19 cellular contexts compared by ENCODE assay signal in the genomic region with DNA sequence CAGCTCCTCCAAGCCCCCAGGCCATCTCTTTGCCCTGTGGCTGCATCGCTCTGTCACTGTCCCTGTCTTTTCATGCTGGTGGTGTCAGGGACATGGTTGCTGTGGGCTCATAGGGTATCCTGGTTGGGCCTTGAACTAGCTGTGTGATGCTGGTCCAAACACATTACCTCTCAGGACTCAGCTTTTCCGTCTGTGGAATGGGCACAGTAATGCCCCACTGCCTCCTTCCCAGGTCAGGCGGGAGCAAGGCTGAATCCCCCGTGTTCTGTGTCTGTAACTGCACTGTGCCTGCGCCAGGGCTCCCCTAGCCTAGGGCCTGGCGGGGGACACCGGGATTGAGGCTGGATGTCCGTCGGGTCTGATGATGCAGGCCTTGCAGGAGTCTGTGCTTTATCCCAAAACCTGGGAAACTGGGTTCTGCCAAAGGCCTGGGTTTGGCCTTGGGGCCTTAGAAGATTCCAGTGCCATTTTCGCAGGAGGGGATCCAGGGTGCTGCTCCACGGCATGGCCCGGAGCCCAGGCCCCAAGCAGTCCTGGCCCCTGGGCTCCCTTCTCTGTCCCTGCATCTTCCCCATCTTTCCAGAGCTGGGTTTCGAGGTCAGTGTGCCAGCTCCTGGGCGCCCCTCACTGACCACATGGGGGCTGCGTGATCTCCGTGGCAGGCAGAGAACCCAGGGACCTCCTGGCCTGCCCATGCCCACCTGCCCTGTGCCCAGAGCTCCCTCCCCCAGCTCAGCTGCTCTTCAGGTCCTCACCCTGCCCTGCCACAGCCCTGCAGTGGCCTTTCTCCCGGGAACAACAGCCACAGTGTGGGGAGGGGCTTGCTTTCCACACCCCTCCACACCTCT. TPM values are rescaled to one million over a fixed set of nuclear protein-coding genes. Genes with fewer than 3 reads are reported as not detected.
DNase-seq lines count a peak whose midpoint lies in the region; ATAC-seq, FAIRE-seq and TF ChIP-seq lines count a peak whose summit lies in the region.
"Had no signal": no experiment of that assay in that cellular context is flagged by ENCODE, and none has a peak within 500 bp of the region (broad histone marks: within the 10 kb centered on the region; RNA-seq: fewer than 3 reads in every experiment).

No MANE protein-coding gene starts in this region.

- CTCF ChIA-PET in HepG2 (lab: Yijun Ruan, JAX; ENCODE audit: low intra/inter-chr PET ratio, low total read pairs), result no interaction called here

- no peak overlapping the region for H3K4ac ChIP-seq in trophoblast cell (ENCODE audit: low read depth, low read length)

- no peak overlapping the region for H4K12ac ChIP-seq in trophoblast cell (ENCODE audit: low read depth, low read length)

- H2BK5ac ChIP-seq in trophoblast cell (ENCODE audit: low read depth, low read length, poor library complexity), result no peak overlapping the region

- WGBS in HepG2 (ENCODE audit: low lambda C conversion rate), result 45% methylated on average over 2 of the region's 17 CpGs
- WGBS in trophoblast cell (ENCODE audit: extremely low coverage, insufficient coverage, insufficient read length), result no CpG with 5 or more reads among the region's 17 CpGs

- H3K4me3 ChIP-seq in WERI-Rb-1 (ENCODE audit: low read depth, low read length), result no peak overlapping the region
- no peak overlapping the region for H3K4me3 ChIP-seq in HepG2 (replicated peaks in 1 of 3; ENCODE audit: insufficient read depth in 1 of 3, low read depth in 2 of 3, low read length in 3 of 3)
- H3K4me3 ChIP-seq in trophoblast cell (ENCODE audit: low read depth, low read length), result no peak overlapping the region
- H3K4me3 ChIP-seq: GM23248 had no signal

- H2AK5ac ChIP-seq in trophoblast cell (ENCODE audit: low read length), result no peak overlapping the region

- BruUV-seq in HepG2 (replicated peaks; lab: Mats Ljungman, UMichigan), result no TSS peak

- TF ChIP-seq RAD21 in HepG2 (CRISPR knock-in tag; IDR thresholded peaks at IDR 0.05), result no peak

- no peaks in the 10 kb centered on the region for H4K20me1 ChIP-seq in HepG2 (ENCODE audit: insufficient read depth, low read length)

- H3K18ac ChIP-seq in trophoblast cell (ENCODE audit: low read length), result no peak overlapping the region

- H3K79me2 ChIP-seq in HepG2 (ENCODE audit: insufficient read depth, low read length) (no peaks in the 10 kb centered on the region), trophoblast cell (ENCODE audit: control insufficient read depth, insufficient read depth, low read length, poor library complexity) (no peaks in the 10 kb centered on the region)

- H3K4me1 ChIP-seq in HepG2 (ENCODE audit: insufficient read depth, low read length), result peaks cover 20% of the 10 kb centered on the region
- H3K4me1 ChIP-seq in trophoblast cell (ENCODE audit: control insufficient read depth in 1 of 2, insufficient read depth in 2 of 2, low read length in 2 of 2), result peaks cover 5% of the 10 kb centered on the region in 2 experiments

- no peak overlapping the region for H2BK12ac ChIP-seq in trophoblast cell (ENCODE audit: low read length)

- H4K8ac ChIP-seq in trophoblast cell (ENCODE audit: low read depth, low read length), result no peak overlapping the region

- H3K27ac ChIP-seq in WERI-Rb-1 (peak overlapping the region; percentile 53; the same call in 1 of the 2 replicates), HepG2 (ENCODE audit: extremely low read length, insufficient read depth, low read length) (no peak overlapping the region), trophoblast cell (ENCODE audit: low read depth, low read length) (no peak overlapping the region)
- H3K27ac ChIP-seq: GM23248 had no signal

- H3K4me2 ChIP-seq in HepG2 (ENCODE audit: low read depth, low read length), result no peak overlapping the region
- no peak overlapping the region for H3K4me2 ChIP-seq in trophoblast cell (ENCODE audit: low read length)

- H2AFZ ChIP-seq in HepG2 (ENCODE audit: low read length) (no peak overlapping the region), trophoblast cell (ENCODE audit: insufficient read depth, low read length, poor library complexity) (no peak overlapping the region)
- H2AFZ ChIP-seq: GM23248 had no signal

- H4K91ac ChIP-seq in trophoblast cell (ENCODE audit: low read depth, low read length), result no peak overlapping the region

- no peaks in the 10 kb centered on the region for H3K27me3 ChIP-seq in WERI-Rb-1 (ENCODE audit: insufficient read depth, low read depth, severe bottlenecking)
- peaks cover 5 to 11% of the 10 kb centered on the region in 2 experiments; a peak in 3 of 5 replicates for H3K27me3 ChIP-seq in HepG2 (ENCODE audit: control insufficient read depth in 1 of 2, insufficient read depth in 2 of 2, low read length in 2 of 2)
- no peaks in the 10 kb centered on the region for H3K27me3 ChIP-seq in trophoblast cell (ENCODE audit: insufficient read depth, low read length)

- H3K23ac ChIP-seq in trophoblast cell (ENCODE audit: low read length), result no peak overlapping the region

- H3K9ac ChIP-seq in HepG2 (ENCODE audit: insufficient read depth, low read depth, low read length) (no peak overlapping the region), trophoblast cell (ENCODE audit: low read length) (no peak overlapping the region)
- H3K9ac ChIP-seq: GM23248 had no signal

- no peaks in the 10 kb centered on the region for H3K79me1 ChIP-seq in trophoblast cell (ENCODE audit: low read length)

- intact Hi-C loops in HepG2 (cut with micrococcal nuclease; ENCODE audit: unreplicated experiment), result loop anchor here (10.0 kb wide), 1 partner anchor 165 kb away; the partner anchor contains the start of gene CERK

- no peak for FAIRE-seq in HepG2 (lab: Jason Lieb, UNC)
- FAIRE-seq: GM19239, HTR-8/SVneo had no signal

- in situ Hi-C loops in HepG2 (cut with HindIII; ENCODE audit: extremely low pct_ligation_motif_present, low pct_unique_long_range_greater_than_20kb), result loop anchor here (25.0 kb wide), 1 partner anchor 92 kb away; no protein-coding TSS in a partner anchor

- TF ChIP-seq EP300 in HepG2 (IDR thresholded peaks at IDR 0.05; ENCODE audit: low read depth in 2 of 2, low read length in 2 of 2), result no peak
- TF ChIP-seq EP300 in HepG2 (CRISPR knock-in tag; IDR thresholded peaks at IDR 0.05; ENCODE audit: borderline replicate concordance), result no peak

- 0 out of 2 replicates have a peak, but pooled peaks have one; percentile 9 for TF ChIP-seq CTCF in WERI-Rb-1 (IDR thresholded peaks at IDR 0.05; ENCODE audit: low read depth, low read length)
- TF ChIP-seq CTCF in HepG2 (CRISPR knock-in tag; IDR thresholded peaks at IDR 0.05), result peak; percentile 27; the same call in 1 of the 2 replicates

- no peaks in the 10 kb centered on the region for H3K36me3 ChIP-seq in WERI-Rb-1
- H3K36me3 ChIP-seq in HepG2 (replicated peaks in 1 of 2; ENCODE audit: control insufficient read depth in 1 of 2, insufficient read depth in 2 of 2, low read length in 2 of 2), result no peaks in the 10 kb centered on the region
- H3K36me3 ChIP-seq in trophoblast cell (ENCODE audit: control insufficient read depth in 1 of 2, insufficient read depth in 2 of 2, low read length in 2 of 2), result no peaks in the 10 kb centered on the region

- TF ChIP-seq POLR2A in HepG2 (IDR thresholded peaks at IDR 0.05; ENCODE audit: insufficient read depth in 1 of 2, low read depth in 2 of 2, low read length in 2 of 2), result no peak

- DNase-seq in activated naive CD4-positive, alpha-beta T cell treated with anti-CD3 and anti-CD28 coated beads, Interleukin-2, amount 50 U/mL, for 16 hours, result peak; percentile 7
- DNase-seq in activated naive CD4-positive, alpha-beta T cell treated with Interleukin-2 at 50 U/mL for 16 hours, result no peak
- no peak for DNase-seq in WERI-Rb-1
- DNase-seq in HepG2 (ENCODE audit: low spot score), result no peak
- peak; percentile 42 to 59 for DNase-seq in trophoblast cell
- DNase-seq in NCI-H1105 (lab: John Stamatoyannopoulos, UW), result no peak
- DNase-seq in DMS53 treated with DMSO at 0.1 percent for 48 hours (lab: John Stamatoyannopoulos, UW; ENCODE audit: unreplicated experiment), result no peak
- DNase-seq in hippocampal formation (lab: John Stamatoyannopoulos, UW), result no peak
- DNase-seq: Caco-2; CD4-positive, alpha-beta T cell; GDM1; GM23248; HCEC 1CT; NCI-H1092 treated with DMSO at 0.1 percent for 48 hours; NCI-H1694; NCI-H510A; NCI-H748 treated with DMSO at 0.1 percent for 48 hours had no signal

- POLR2A ChIA-PET in HepG2 (lab: Yijun Ruan, JAX), result no interaction called here

- no peak overlapping the region for H3K14ac ChIP-seq in trophoblast cell (ENCODE audit: low read length)

- no peak overlapping the region for H2BK120ac ChIP-seq in trophoblast cell (ENCODE audit: insufficient read depth, low read length, poor library complexity)

- H3K9me3 ChIP-seq in WERI-Rb-1 (ENCODE audit: severe bottlenecking) (peaks cover 5% of the 10 kb centered on the region), HepG2 (ENCODE audit: low read length) (peaks cover 8% of the 10 kb centered on the region; the same call in 1 of the 2 replicates), trophoblast cell (ENCODE audit: insufficient read depth, low read depth, low read length) (peaks cover 10% of the 10 kb centered on the region)

- ATAC-seq in HepG2, result no peak

RNA-seq across cellular contexts. Expression of gene CELSR1, which starts 32.7 kb away (rescaled TPM):
- 1.5 and 1.8 TPM in 2 replicates for total RNA-seq in HepG2 (2016; rRNA removed; fragmentation: Illumina TruSeq; extraction: Trizol)
- 0.53 and 0.71 TPM in 2 replicates for total RNA-seq in HepG2 (2016; cell fraction: cytosol; rRNA removed; fragmentation: Illumina TruSeq; extraction: Trizol; ENCODE audit: low read depth)
- total RNA-seq in HepG2 (2016; cell fraction: insoluble cytoplasmic fraction; rRNA removed; fragmentation: Illumina TruSeq; extraction: Trizol), result 1.1 and 1.6 TPM in 2 replicates
- 0.62 and 0.71 TPM in 2 replicates for total RNA-seq in HepG2 (2016; cell fraction: membrane; rRNA removed; fragmentation: Illumina TruSeq; extraction: Trizol)
- total RNA-seq in HepG2 (2016; cell fraction: nucleus; rRNA removed; fragmentation: Illumina TruSeq; extraction: Trizol), result 2.1 and 2.2 TPM in 2 replicates
- 0.78 and 0.84 TPM in 2 replicates for polyA plus RNA-seq in HepG2 (2011; rRNA removed)
- polyA plus RNA-seq in HepG2 (2011; cell fraction: cytosol; rRNA removed), result 0.49 and 0.62 TPM in 2 replicates
- polyA plus RNA-seq in HepG2 (2011; cell fraction: nucleus; rRNA removed), result 2.1 and 3.6 TPM in 2 replicates
- 0.75 and 0.95 TPM in 2 replicates for polyA plus RNA-seq in HepG2 (2012)
- polyA plus RNA-seq in HepG2 (2016; cell fraction: cytosol; fragmentation: Illumina TruSeq; extraction: Trizol; ENCODE audit: low read depth), result 0.17 and 0.26 TPM in 2 replicates
- 0.76 and 1.3 TPM in 2 replicates for polyA plus RNA-seq in HepG2 (2016; cell fraction: insoluble cytoplasmic fraction; fragmentation: Illumina TruSeq; extraction: Trizol; ENCODE audit: low read depth)
- 0.38 and 0.70 TPM in 2 replicates for polyA plus RNA-seq in HepG2 (2016; cell fraction: membrane; fragmentation: Illumina TruSeq; extraction: Trizol; ENCODE audit: low read depth)
- 4.1 and 5.1 TPM in 2 replicates for polyA plus RNA-seq in HepG2 (2016; cell fraction: nucleus; fragmentation: Illumina TruSeq; extraction: Trizol; ENCODE audit: insufficient read depth, low read depth)
- 4.5 and 19.4 TPM in 2 replicates for polyA minus RNA-seq in HepG2 (2011; rRNA and poly(A)+ RNA removed; ENCODE audit: low replicate concordance)
- polyA minus RNA-seq in HepG2 (2011; cell fraction: cytosol; rRNA and poly(A)+ RNA removed), result 0.30 and 1.1 TPM in 2 replicates
- polyA minus RNA-seq in HepG2 (2011; cell fraction: nucleus; rRNA and poly(A)+ RNA removed), result 2.0 and 3.5 TPM in 2 replicates
- 28.5 and 29.5 TPM in 2 replicates for polyA plus RNA-seq in trophoblast cell (2013)

RNA-seq across cellular contexts. Expression of gene GRAMD4, which starts 50.1 kb away (rescaled TPM):
- total RNA-seq in HepG2 (2016; rRNA removed; fragmentation: Illumina TruSeq; extraction: Trizol), result 12.9 and 15.7 TPM in 2 replicates
- 14.1 and 16.3 TPM in 2 replicates for total RNA-seq in HepG2 (2016; cell fraction: cytosol; rRNA removed; fragmentation: Illumina TruSeq; extraction: Trizol; ENCODE audit: low read depth)
- total RNA-seq in HepG2 (2016; cell fraction: insoluble cytoplasmic fraction; rRNA removed; fragmentation: Illumina TruSeq; extraction: Trizol), result 6.4 and 16.5 TPM in 2 replicates
- 12.4 and 12.8 TPM in 2 replicates for total RNA-seq in HepG2 (2016; cell fraction: membrane; rRNA removed; fragmentation: Illumina TruSeq; extraction: Trizol)
- 23.1 and 33.6 TPM in 2 replicates for total RNA-seq in HepG2 (2016; cell fraction: nucleus; rRNA removed; fragmentation: Illumina TruSeq; extraction: Trizol)
- 15.2 and 16.8 TPM in 2 replicates for polyA plus RNA-seq in HepG2 (2011; rRNA removed)
- 9.6 and 13.3 TPM in 2 replicates for polyA plus RNA-seq in HepG2 (2011; cell fraction: cytosol; rRNA removed)
- 31.6 and 32.7 TPM in 2 replicates for polyA plus RNA-seq in HepG2 (2011; cell fraction: nucleus; rRNA removed)
- 11.1 and 12.7 TPM in 2 replicates for polyA plus RNA-seq in HepG2 (2012)
- 2.2 and 2.8 TPM in 2 replicates for polyA plus RNA-seq in HepG2 (2016; cell fraction: cytosol; fragmentation: Illumina TruSeq; extraction: Trizol; ENCODE audit: low read depth)
- polyA plus RNA-seq in HepG2 (2016; cell fraction: insoluble cytoplasmic fraction; fragmentation: Illumina TruSeq; extraction: Trizol; ENCODE audit: low read depth), result 5.3 and 6.3 TPM in 2 replicates
- 4.4 and 6.1 TPM in 2 replicates for polyA plus RNA-seq in HepG2 (2016; cell fraction: membrane; fragmentation: Illumina TruSeq; extraction: Trizol; ENCODE audit: low read depth)
- polyA plus RNA-seq in HepG2 (2016; cell fraction: nucleus; fragmentation: Illumina TruSeq; extraction: Trizol; ENCODE audit: insufficient read depth, low read depth), result 20.4 and 22.4 TPM in 2 replicates
- 27.9 and 38.7 TPM in 2 replicates for polyA minus RNA-seq in HepG2 (2011; rRNA and poly(A)+ RNA removed; ENCODE audit: low replicate concordance)
- polyA minus RNA-seq in HepG2 (2011; cell fraction: cytosol; rRNA and poly(A)+ RNA removed), result 10.0 and 13.9 TPM in 2 replicates
- 18.5 and 30.2 TPM in 2 replicates for polyA minus RNA-seq in HepG2 (2011; cell fraction: nucleus; rRNA and poly(A)+ RNA removed)
- 10.6 and 11.0 TPM in 2 replicates for polyA plus RNA-seq in trophoblast cell (2013)

Comparison
In these comparisons a context has a peak if more than half of its experiments do, and no peak if none do; other contexts are left out.
1. DNase-seq: peak in activated naive CD4-positive, alpha-beta T cell treated with anti-CD3 and anti-CD28 coated beads, Interleukin-2, amount 50 U/mL, for 16 hours (single experiment) and trophoblast cell (2 of 2); none in activated naive CD4-positive, alpha-beta T cell treated with Interleukin-2 at 50 U/mL for 16 hours (single experiment), WERI-Rb-1 (single experiment), HepG2 (single experiment), NCI-H1105 (single experiment), DMS53 treated with DMSO at 0.1 percent for 48 hours (single experiment) and hippocampal formation (0 of 2).